Comparison of ENCODE assay signal across 11 cellular contexts in the genomic region with DNA sequence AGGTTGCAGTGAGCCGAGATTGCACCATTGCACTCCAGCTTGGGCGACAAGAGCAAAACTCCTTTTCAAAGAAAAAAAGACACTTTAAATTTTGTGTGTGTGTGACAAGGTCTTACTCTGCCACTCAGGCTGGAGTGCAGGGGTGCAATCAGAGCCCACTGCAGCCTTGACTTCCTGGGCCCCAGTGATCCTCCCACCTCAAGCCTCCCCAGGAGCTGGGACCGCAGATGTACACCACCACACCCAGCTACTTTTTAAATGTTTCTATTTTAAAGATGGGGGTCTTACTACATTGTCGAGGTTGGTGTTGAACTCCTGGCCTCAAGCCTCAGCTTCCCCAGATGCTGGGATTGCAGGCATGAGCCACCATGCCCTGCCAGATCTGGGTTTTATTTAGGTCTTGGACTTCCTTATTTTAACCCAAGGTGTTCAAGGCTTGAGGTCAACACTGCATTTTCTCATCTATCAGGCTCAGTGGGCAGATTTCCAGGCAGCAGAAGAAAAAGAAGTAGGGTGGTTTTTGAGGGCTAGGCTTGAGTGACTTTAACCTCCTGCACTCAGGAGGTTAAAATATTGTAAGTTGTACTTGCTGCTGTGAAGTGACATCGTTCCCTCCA.
DNase-seq lines count a peak whose midpoint lies in the region; ATAC-seq and TF ChIP-seq lines count a peak whose summit lies in the region.
"Had no signal": no experiment of that assay in that cellular context is flagged by ENCODE, and none has a peak within 500 bp of the region (broad histone marks: within the 10 kb centered on the region; RNA-seq: fewer than 3 reads in every experiment).

No MANE protein-coding gene starts in this region.

- H3K4me2 ChIP-seq in neural progenitor cell, result no peak overlapping the region
- H3K4me2 ChIP-seq: A549 had no signal

- intact Hi-C loops in sciatic nerve (cut with DNase I), result no loop called here

- no peaks in the 10 kb centered on the region for H3K27me3 ChIP-seq in neural progenitor cell

- ATAC-seq in GM21737 (IDR thresholded peaks at IDR 0.05; ENCODE audit: unreplicated experiment) (peak; percentile 79), sciatic nerve (no peak), HG02588 (IDR thresholded peaks at IDR 0.05; ENCODE audit: unreplicated experiment) (no peak), HG02571 (IDR thresholded peaks at IDR 0.05; ENCODE audit: unreplicated experiment) (no peak)
- ATAC-seq: A549 had no signal

- no peaks in the 10 kb centered on the region for H3K9me3 Mint-ChIP-seq in T-helper 2 cell treated with Interferon-gamma antibody and Interleukin-4, amounts not matched to agents 5 μg/mL and 100 μg/mL, for 36 hours
- no peaks in the 10 kb centered on the region for H3K9me3 Mint-ChIP-seq in neural progenitor cell
- H3K9me3 Mint-ChIP-seq: mesothelial cell of epicardium had no signal

- no peaks in the 10 kb centered on the region for H4K20me1 ChIP-seq in neural progenitor cell (ENCODE audit: low read depth)

- DNase-seq in T-helper 2 cell treated with Interferon-gamma antibody and Interleukin-4, amounts not matched to agents 5 μg/mL and 100 μg/mL, for 36 hours (ENCODE audit: low spot score), result no peak
- DNase-seq in T-helper 2 cell (no peak), NAMALWA (ENCODE audit: low spot score) (peak; percentile 60), sciatic nerve (ENCODE audit: low spot score) (peak; percentile 5), neural progenitor cell (ENCODE audit: low spot score) (no peak)
- DNase-seq: Karpas-422 had no signal

- no peak overlapping the region for H2AFZ ChIP-seq in neural progenitor cell (replicated peaks)

- no peak for TF ChIP-seq CTCF in neural progenitor cell (IDR thresholded peaks at IDR 0.05)

- H3K79me2 ChIP-seq in neural progenitor cell (ENCODE audit: low read depth), result no peaks in the 10 kb centered on the region

- no peaks in the 10 kb centered on the region for H3K36me3 ChIP-seq in neural progenitor cell

- peak overlapping the region; percentile 35 for H3K4me3 Mint-ChIP-seq in T-helper 2 cell treated with Interferon-gamma antibody and Interleukin-4, amounts not matched to agents 5 μg/mL and 100 μg/mL, for 36 hours
- no peak overlapping the region for H3K4me3 Mint-ChIP-seq in neural progenitor cell
- H3K4me3 Mint-ChIP-seq: mesothelial cell of epicardium had no signal

- no peak overlapping the region for H3K9ac ChIP-seq in neural progenitor cell

- no peak overlapping the region for H3K27ac Mint-ChIP-seq in T-helper 2 cell treated with Interferon-gamma antibody and Interleukin-4, amounts not matched to agents 5 μg/mL and 100 μg/mL, for 36 hours
- no peak overlapping the region for H3K27ac Mint-ChIP-seq in neural progenitor cell
- H3K27ac Mint-ChIP-seq: mesothelial cell of epicardium had no signal

- H3K36me3 Mint-ChIP-seq in T-helper 2 cell treated with Interferon-gamma antibody and Interleukin-4, amounts not matched to agents 5 μg/mL and 100 μg/mL, for 36 hours (ENCODE audit: low read depth), result peaks cover 30% of the 10 kb centered on the region
- no peaks in the 10 kb centered on the region for H3K36me3 Mint-ChIP-seq in neural progenitor cell
- H3K36me3 Mint-ChIP-seq: mesothelial cell of epicardium had no signal

- peaks cover 10% of the 10 kb centered on the region for H3K4me1 Mint-ChIP-seq in T-helper 2 cell treated with Interferon-gamma antibody and Interleukin-4, amounts not matched to agents 5 μg/mL and 100 μg/mL, for 36 hours (ENCODE audit: low read depth)
- no peaks in the 10 kb centered on the region for H3K4me1 Mint-ChIP-seq in neural progenitor cell
- H3K4me1 Mint-ChIP-seq: mesothelial cell of epicardium had no signal

- no peak overlapping the region for H3K4me3 ChIP-seq in neural progenitor cell
- H3K4me3 ChIP-seq: A549 had no signal

- H3K4me1 ChIP-seq in neural progenitor cell, result no peaks in the 10 kb centered on the region
- H3K4me1 ChIP-seq: A549 had no signal

- H3K27me3 Mint-ChIP-seq in T-helper 2 cell treated with Interferon-gamma antibody and Interleukin-4, amounts not matched to agents 5 μg/mL and 100 μg/mL, for 36 hours (ENCODE audit: low read depth), result no peaks in the 10 kb centered on the region
- no peaks in the 10 kb centered on the region for H3K27me3 Mint-ChIP-seq in neural progenitor cell (ENCODE audit: insufficient read depth, low read depth)

- H3F3A ChIP-seq in neural progenitor cell (ENCODE audit: low read depth), result no peaks in the 10 kb centered on the region

- no peak overlapping the region for H3K27ac ChIP-seq in neural progenitor cell
- H3K27ac ChIP-seq: A549 had no signal

- no peaks in the 10 kb centered on the region for H3K9me3 ChIP-seq in neural progenitor cell (ENCODE audit: low read depth)

Comparison
In these comparisons a context has a peak if more than half of its experiments do, and no peak if none do; other contexts are left out.
1. DNase-seq: peak in NAMALWA (single experiment) and sciatic nerve (single experiment); none in T-helper 2 cell treated with Interferon-gamma antibody and Interleukin-4, amounts not matched to agents 5 μg/mL and 100 μg/mL, for 36 hours (single experiment), T-helper 2 cell (0 of 5) and neural progenitor cell (single experiment).